Comparison of ENCODE assay signal across 29 cellular contexts in the genomic region with DNA sequence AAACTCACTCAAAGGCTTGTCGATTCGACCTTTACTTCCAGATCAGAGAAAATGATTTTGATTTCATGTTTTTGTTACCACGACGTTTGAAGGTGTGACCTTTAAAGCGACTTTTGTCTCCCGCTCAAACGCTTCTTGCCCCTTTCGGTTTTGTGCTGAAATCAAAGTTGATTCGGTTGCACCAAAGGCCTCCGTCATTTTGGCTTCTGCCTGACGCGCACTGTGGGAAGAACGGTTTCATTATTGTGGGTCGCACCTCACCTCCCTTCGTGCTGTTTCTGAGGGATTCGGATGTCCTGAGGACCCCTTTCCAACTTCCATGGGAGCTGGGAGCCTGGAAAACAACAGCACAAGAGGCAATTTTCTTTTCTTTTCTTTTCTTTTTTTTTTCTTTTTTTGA.
A peak's percentile ranks its signal among the peaks of the same experiment; 100 is the strongest.
DNase-seq lines count a peak whose midpoint lies in the region; ATAC-seq and TF ChIP-seq lines count a peak whose summit lies in the region.
"Had no signal": no experiment of that assay in that cellular context is flagged by ENCODE, and none has a peak within 500 bp of the region (broad histone marks: within the 10 kb centered on the region; RNA-seq: fewer than 3 reads in every experiment).

No MANE protein-coding gene starts in this region.

- H2AFZ ChIP-seq in MM.1S (ENCODE audit: low read length), result peak overlapping the region; percentile 60
- H2AFZ ChIP-seq: hepatocyte had no signal

- H3K4me3 Mint-ChIP-seq in activated CD8-positive, alpha-beta memory T cell treated with anti-CD3 and anti-CD28 coated beads, Interleukin-2, amount 10 ng/mL, durations not matched to agents 7 days and 5 days, result no peak overlapping the region
- H3K4me3 Mint-ChIP-seq: brain; natural killer cell; stimulated activated effector memory CD8-positive, alpha-beta T cell treated with anti-CD3 and anti-CD28 coated beads, Interleukin-12 subunit alpha, Interleukin-12 subunit beta, amount 100 ng/mL, for 72 hours had no signal

- H3K36me3 ChIP-seq in MM.1S (replicated peaks; ENCODE audit: insufficient read depth, low read length) (no peaks in the 10 kb centered on the region), stomach (no peaks in the 10 kb centered on the region), tibial artery (no peaks in the 10 kb centered on the region)
- H3K36me3 ChIP-seq: gastroesophageal sphincter, lower lobe of right lung, MG63, ovary, suprapubic skin had no signal

- H3K27me3 ChIP-seq in MM.1S (replicated peaks; ENCODE audit: insufficient read depth, low read length), result peaks cover 37% of the 10 kb centered on the region
- peaks cover 0 to 39% (median 12%) of the 10 kb centered on the region in 3 donors for H3K27me3 ChIP-seq in stomach
- H3K27me3 ChIP-seq in tibial artery, result peaks cover 0 to 24% of the 10 kb centered on the region in 2 donors
- H3K27me3 ChIP-seq: MG63, ovary had no signal

- 80 to 88% (median 87%) methylated on average over 16 of the region's 16 CpGs for WGBS in stomach, 5 donors

- CTCF ChIA-PET in activated CD8-positive, alpha-beta memory T cell treated with anti-CD3 and anti-CD28 coated beads, Interleukin-2, amount 10 ng/mL, durations not matched to agents 7 days and 5 days (lab: Charles Lee), result no interaction called here

- no peaks in the 10 kb centered on the region for H3K36me3 Mint-ChIP-seq in activated CD8-positive, alpha-beta memory T cell treated with anti-CD3 and anti-CD28 coated beads, Interleukin-2, amount 10 ng/mL, durations not matched to agents 7 days and 5 days
- H3K36me3 Mint-ChIP-seq: brain, natural killer cell had no signal

- no peak for TF ChIP-seq POLR2A in stomach (IDR thresholded peaks at IDR 0.05)

- TF ChIP-seq CTCF in MM.1S (IDR thresholded peaks at IDR 0.05; ENCODE audit: low read length) (no peak), stomach (IDR thresholded peaks at IDR 0.05) (no peak), tibial artery (IDR thresholded peaks at IDR 0.05) (no peak)

- H3K9me2 ChIP-seq in MM.1S (replicated peaks; ENCODE audit: insufficient read depth, low read length), result no peaks in the 10 kb centered on the region

- ATAC-seq in activated CD8-positive, alpha-beta memory T cell treated with anti-CD3 and anti-CD28 coated beads, Interleukin-2, amount 10 ng/mL, durations not matched to agents 7 days and 5 days, result no peak
- ATAC-seq: A549; activated T-cell treated with anti-CD3 and anti-CD28 coated beads, Interleukin-2, amount 50 U/mL, for 72 hours; gastroesophageal sphincter; lower lobe of right lung; natural killer cell; stimulated activated effector memory CD8-positive, alpha-beta T cell treated with anti-CD3 and anti-CD28 coated beads, Interleukin-12 subunit alpha, Interleukin-12 subunit beta, amount 100 ng/mL, for 72 hours had no signal

- peaks cover 38% of the 10 kb centered on the region for H3K27me3 Mint-ChIP-seq in activated CD8-positive, alpha-beta memory T cell treated with anti-CD3 and anti-CD28 coated beads, Interleukin-2, amount 10 ng/mL, durations not matched to agents 7 days and 5 days

- H3K27ac ChIP-seq in MM.1S (ENCODE audit: low read length) (no peak overlapping the region), stomach (no peak overlapping the region), tibial artery (no peak overlapping the region), substantia nigra (ENCODE audit: low read depth, low read length, poor library complexity, severe bottlenecking) (no peak overlapping the region)
- H3K27ac ChIP-seq: A549, gastroesophageal sphincter, hepatocyte, HL-60, KMS-11, lower lobe of right lung, ovary, SK-N-MC, suprapubic skin had no signal

- peak; percentile 32 for DNase-seq in activated CD8-positive, alpha-beta memory T cell treated with anti-CD3 and anti-CD28 coated beads, Interleukin-2, amount 50 U/mL, for 48 hours
- no peak for DNase-seq in activated CD8-positive, alpha-beta memory T cell treated with anti-CD3 and anti-CD28 coated beads, Interleukin-2, amount 10 ng/mL, durations not matched to agents 7 days and 5 days
- peak; percentile 35 for DNase-seq in MM.1S
- DNase-seq in ecto neural progenitor cell (ENCODE audit: low spot score), result peak; percentile 10
- DNase-seq in stomach, result peak; percentile 14
- DNase-seq in tibial artery, result no peak
- no peak for DNase-seq in stimulated activated naive CD4-positive, alpha-beta T cell treated with Interleukin-2 at 50 U/mL for 16 hours (lab: John Stamatoyannopoulos, UW)
- no peak for DNase-seq in substantia nigra (lab: John Stamatoyannopoulos, UW)
- DNase-seq: activated naive CD4-positive, alpha-beta T cell treated with anti-CD3 and anti-CD28 coated beads, Interleukin-2, amount 50 U/mL, for 16 hours; activated T-cell treated with anti-CD3 and anti-CD28 coated beads, Interleukin-2, amount 50 U/mL, for 72 hours; amniotic stem cell; HCEC 1CT; lower lobe of right lung; MG63; NCI-H524 treated with DMSO at 0.1 percent for 48 hours; NK-92 treated with Interleukin-12 subunit alpha and Interleukin-12 subunit beta, amount 100 ng/mL, for 24 hours; ovary; stimulated activated CD4-positive, alpha-beta T cell treated with anti-CD3 and anti-CD28 coated beads, Interleukin-15, amount 100 ng/mL, for 24 hours; stimulated activated CD4-positive, alpha-beta T cell treated with anti-CD3 and anti-CD28 coated beads, Interleukin-4, amount 100 ng/mL, for 4 hours had no signal

- H3K9ac ChIP-seq in MM.1S (ENCODE audit: low read length), result peak overlapping the region; percentile 39; the same call in 1 of the 2 replicates
- H3K9ac ChIP-seq: KMS-11 had no signal

- TF ChIP-seq EP300 in stomach (IDR thresholded peaks at IDR 0.05), result no peak

- H3K9me3 ChIP-seq in MM.1S (replicated peaks; ENCODE audit: insufficient read depth, low read length) (no peaks in the 10 kb centered on the region), stomach (peaks cover 0 to 5% (median 0%) of the 10 kb centered on the region in 4 donors), tibial artery (peaks cover 0 to 9% (median 0%) of the 10 kb centered on the region in 3 donors)
- H3K9me3 ChIP-seq: A549, lower lobe of right lung, MG63, ovary, suprapubic skin had no signal

- H3K4me1 Mint-ChIP-seq in activated CD8-positive, alpha-beta memory T cell treated with anti-CD3 and anti-CD28 coated beads, Interleukin-2, amount 10 ng/mL, durations not matched to agents 7 days and 5 days, result no peaks in the 10 kb centered on the region
- H3K4me1 Mint-ChIP-seq: natural killer cell; stimulated activated effector memory CD8-positive, alpha-beta T cell treated with anti-CD3 and anti-CD28 coated beads, Interleukin-12 subunit alpha, Interleukin-12 subunit beta, amount 100 ng/mL, for 72 hours had no signal

- H3F3A ChIP-seq in MM.1S (ENCODE audit: insufficient read depth, low read length), result no peaks in the 10 kb centered on the region

- H3K4me2 ChIP-seq in MM.1S (ENCODE audit: low read depth, low read length), result peak overlapping the region; percentile 76
- H3K4me2 ChIP-seq: A549, hepatocyte, KMS-11 had no signal

- H3K79me2 ChIP-seq in MM.1S (ENCODE audit: low read length), result no peaks in the 10 kb centered on the region
- H3K79me2 ChIP-seq: hepatocyte had no signal

- intact Hi-C loops in stomach (cut with DNase I; ENCODE audit: low total_unique reads), result no loop called here
- intact Hi-C loops in tibial artery (cut with DNase I; ENCODE audit: low total_unique reads), result no loop called here

- H3K9me3 Mint-ChIP-seq in activated CD8-positive, alpha-beta memory T cell treated with anti-CD3 and anti-CD28 coated beads, Interleukin-2, amount 10 ng/mL, durations not matched to agents 7 days and 5 days (ENCODE audit: low read depth), result no peaks in the 10 kb centered on the region
- H3K9me3 Mint-ChIP-seq: natural killer cell; stimulated activated effector memory CD8-positive, alpha-beta T cell treated with anti-CD3 and anti-CD28 coated beads, Interleukin-12 subunit alpha, Interleukin-12 subunit beta, amount 100 ng/mL, for 72 hours had no signal

- peak overlapping the region; percentile 54 for H3K4me3 ChIP-seq in MM.1S (ENCODE audit: low read length)
- no peak overlapping the region for H3K4me3 ChIP-seq in stomach
- H3K4me3 ChIP-seq in tibial artery, result no peak overlapping the region
- H3K4me3 ChIP-seq: A549, gastroesophageal sphincter, hepatocyte, lower lobe of right lung, MG63, ovary, SK-N-MC, suprapubic skin had no signal

- H4K20me1 ChIP-seq in MM.1S (ENCODE audit: insufficient read depth, low read length), result no peaks in the 10 kb centered on the region

- no peak overlapping the region for H3K27ac Mint-ChIP-seq in activated CD8-positive, alpha-beta memory T cell treated with anti-CD3 and anti-CD28 coated beads, Interleukin-2, amount 10 ng/mL, durations not matched to agents 7 days and 5 days
- H3K27ac Mint-ChIP-seq: activated T-cell treated with anti-CD3 and anti-CD28 coated beads, Interleukin-2, amount 50 U/mL, for 72 hours; brain; natural killer cell; stimulated activated effector memory CD8-positive, alpha-beta T cell treated with anti-CD3 and anti-CD28 coated beads, Interleukin-12 subunit alpha, Interleukin-12 subunit beta, amount 100 ng/mL, for 72 hours had no signal

- H3K4me1 ChIP-seq in MM.1S (ENCODE audit: low read length) (no peaks in the 10 kb centered on the region), stomach (no peaks in the 10 kb centered on the region), tibial artery (no peaks in the 10 kb centered on the region)
- H3K4me1 ChIP-seq: A549, gastroesophageal sphincter, lower lobe of right lung, suprapubic skin had no signal

Comparison
In these comparisons a context has a peak if more than half of its experiments do, and no peak if none do; other contexts are left out.
1. DNase-seq: peak in activated CD8-positive, alpha-beta memory T cell treated with anti-CD3 and anti-CD28 coated beads, Interleukin-2, amount 50 U/mL, for 48 hours (single experiment), MM.1S (single experiment), ecto neural progenitor cell (single experiment) and stomach (single experiment); none in activated CD8-positive, alpha-beta memory T cell treated with anti-CD3 and anti-CD28 coated beads, Interleukin-2, amount 10 ng/mL, durations not matched to agents 7 days and 5 days (single experiment), tibial artery (0 of 2), stimulated activated naive CD4-positive, alpha-beta T cell treated with Interleukin-2 at 50 U/mL for 16 hours (single experiment) and substantia nigra (0 of 49).